ENCODE assay signal across 18 cellular contexts in genomic region chr13:111872475-111873150, GRCh38.
DNase-seq lines count a peak whose midpoint lies in the region; ATAC-seq, FAIRE-seq and TF ChIP-seq lines count a peak whose summit lies in the region.
"Had no signal": no experiment of that assay in that cellular context is flagged by ENCODE, and none has a peak within 500 bp of the region (broad histone marks: within the 10 kb centered on the region; RNA-seq: fewer than 3 reads in every experiment).

No MANE protein-coding gene starts in this region.

- H3K27ac Mint-ChIP-seq in type B pancreatic cell = no peak overlapping the region
- H3K27ac Mint-ChIP-seq: B cell; CD8-positive, alpha-beta T cell; GM23338 had no signal

- H3K27ac ChIP-seq in right atrium auricular region = no peak overlapping the region
- H3K27ac ChIP-seq in esophagus muscularis mucosa (replicated peaks in 1 of 4) = no peak overlapping the region
- H3K27ac ChIP-seq: BLaER1 treated with 17β-estradiol and CSF1 and Interleukin-3, amounts not matched to agents 10 nM and 100 nM had no signal

- H3K36me3 ChIP-seq in right atrium auricular region (no peaks in the 10 kb centered on the region), esophagus muscularis mucosa (no peaks in the 10 kb centered on the region)
- H3K36me3 ChIP-seq: BLaER1 treated with 17β-estradiol and CSF1 and Interleukin-3, amounts not matched to agents 10 nM and 100 nM had no signal

- intact Hi-C loops in left ventricle myocardium superior (cut with micrococcal nuclease) (no loop called here), esophagus muscularis mucosa (cut with DNase I) (no loop called here)

- TF ChIP-seq CTCF in right atrium auricular region (IDR thresholded peaks at IDR 0.05) (no peak), esophagus muscularis mucosa (IDR thresholded peaks at IDR 0.05) (no peak), type B pancreatic cell (conservative IDR thresholded peaks at IDR 0.05) (no peak)

- WGBS in esophagus muscularis mucosa = 87% methylated on average over 12 of the region's 12 CpGs

- no peaks in the 10 kb centered on the region for H3K36me3 Mint-ChIP-seq in type B pancreatic cell
- H3K36me3 Mint-ChIP-seq: CD8-positive, alpha-beta T cell had no signal

- no peak for TF ChIP-seq POLR2A in esophagus muscularis mucosa (IDR thresholded peaks at IDR 0.05; ENCODE audit: low read depth)

- no peak for ATAC-seq in left ventricle myocardium superior
- ATAC-seq: CD8-positive, alpha-beta T cell; GM23338 had no signal

- no peaks in the 10 kb centered on the region for H3K9me3 Mint-ChIP-seq in type B pancreatic cell

- H3K9me3 ChIP-seq in right atrium auricular region = no peaks in the 10 kb centered on the region
- H3K9me3 ChIP-seq in esophagus muscularis mucosa = peaks cover 0 to 7% (median under 1%) of the 10 kb centered on the region in 4 donors

- FAIRE-seq in urothelium cell line (lab: Jason Lieb, UNC) = no peak
- FAIRE-seq: GM12891, GM18507, H54 had no signal

- no peak overlapping the region for H3K4me3 Mint-ChIP-seq in type B pancreatic cell
- H3K4me3 Mint-ChIP-seq: B cell; CD8-positive, alpha-beta T cell; GM23338 had no signal

- H3K4me3 ChIP-seq in right atrium auricular region (no peak overlapping the region), esophagus muscularis mucosa (no peak overlapping the region)
- H3K4me3 ChIP-seq: BLaER1 treated with 17β-estradiol and CSF1 and Interleukin-3, amounts not matched to agents 10 nM and 100 nM; GM23338 had no signal

- no peak for TF ChIP-seq EP300 in esophagus muscularis mucosa (IDR thresholded peaks at IDR 0.05)

- H3K27me3 ChIP-seq in right atrium auricular region (no peaks in the 10 kb centered on the region), esophagus muscularis mucosa (peaks cover 0 to 53% (median 0%) of the 10 kb centered on the region in 4 donors)
- H3K27me3 ChIP-seq: BLaER1 treated with 17β-estradiol and CSF1 and Interleukin-3, amounts not matched to agents 10 nM and 100 nM had no signal

- peaks cover 64% of the 10 kb centered on the region for H3K27me3 Mint-ChIP-seq in type B pancreatic cell
- H3K27me3 Mint-ChIP-seq: B cell had no signal

- H3K4me1 Mint-ChIP-seq in type B pancreatic cell (ENCODE audit: unreplicated experiment) = no peaks in the 10 kb centered on the region
- H3K4me1 Mint-ChIP-seq: B cell, GM23338 had no signal

- peak; percentile 38 for DNase-seq in right atrium auricular region (ENCODE audit: low spot score)
- no peak for DNase-seq in left ventricle myocardium superior
- peak; percentile 70 for DNase-seq in esophagus muscularis mucosa (ENCODE audit: extremely low spot score)
- peak; percentile 45 for DNase-seq in type B pancreatic cell (ENCODE audit: extremely low spot score, unreplicated experiment)
- no peak for DNase-seq in urothelium cell line (ENCODE audit: low spot score)
- no peak for DNase-seq in T-helper 2 cell
- DNase-seq: Calu3, DMS53, DND-41, EL, HCEC 1CT had no signal

- no peaks in the 10 kb centered on the region for H3K4me1 ChIP-seq in right atrium auricular region
- H3K4me1 ChIP-seq in esophagus muscularis mucosa = no peaks in the 10 kb centered on the region
- H3K4me1 ChIP-seq: BLaER1 treated with 17β-estradiol and CSF1 and Interleukin-3, amounts not matched to agents 10 nM and 100 nM had no signal

Comparison
In these comparisons a context has a peak if more than half of its experiments do, and no peak if none do; other contexts are left out.
1. DNase-seq: peak in right atrium auricular region (single experiment), esophagus muscularis mucosa (single experiment) and type B pancreatic cell (single experiment); none in left ventricle myocardium superior (single experiment), urothelium cell line (single experiment) and T-helper 2 cell (0 of 5).